ENCODE assay signal across 11 cellular contexts in the genomic region with DNA sequence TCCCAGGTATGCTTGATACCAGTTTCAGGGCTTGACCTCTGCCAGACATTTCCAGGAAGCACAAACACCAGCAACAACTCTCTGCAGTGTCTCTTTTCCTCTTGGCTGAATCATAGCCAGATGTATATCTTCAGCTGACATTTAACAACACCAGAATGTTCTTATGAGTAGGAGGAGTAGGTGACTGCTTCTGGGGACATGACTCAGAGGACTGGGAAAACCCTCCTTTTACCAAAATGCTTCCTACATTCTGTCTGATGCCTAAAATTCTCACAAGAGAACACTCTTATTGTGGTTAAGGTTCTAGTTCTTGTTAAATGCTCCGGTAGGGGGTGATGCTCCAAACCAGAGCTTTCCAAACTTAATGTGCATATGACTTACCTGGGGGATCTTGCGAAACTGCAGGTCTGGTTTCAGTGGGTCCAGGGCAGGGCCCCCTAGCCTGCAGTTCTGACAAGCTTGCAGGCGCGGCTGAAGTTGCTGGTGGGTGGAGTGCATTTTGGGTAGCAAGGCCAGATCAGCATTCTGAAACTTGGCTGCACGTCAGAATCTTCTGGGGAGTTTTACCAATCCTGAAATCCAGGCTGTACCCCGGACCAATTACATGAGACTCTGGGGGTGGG.
DNase-seq lines count a peak whose midpoint lies in the region; ATAC-seq, FAIRE-seq and TF ChIP-seq lines count a peak whose summit lies in the region.
"Had no signal": no experiment of that assay in that cellular context is flagged by ENCODE, and none has a peak within 500 bp of the region (broad histone marks: within the 10 kb centered on the region; RNA-seq: fewer than 3 reads in every experiment).

No MANE protein-coding gene starts in this region.

- H3K4me3 ChIP-seq in fibroblast of villous mesenchyme (ENCODE audit: low read depth, low read length): no peak overlapping the region
- no peak overlapping the region for H3K4me3 ChIP-seq in prostate gland
- no peak overlapping the region for H3K4me3 ChIP-seq in spleen
- H3K4me3 ChIP-seq: HAP-1 had no signal

- TF ChIP-seq CTCF in fibroblast of villous mesenchyme (IDR thresholded peaks at IDR 0.05; ENCODE audit: insufficient read depth, low read depth, low read length) (no peak), prostate gland (IDR thresholded peaks at IDR 0.05) (no peak), spleen (IDR thresholded peaks at IDR 0.05 in 8 of 11, conservative IDR thresholded peaks at IDR 0.05 in 3 of 11) (no peak)

- peak; percentile 11 to 22 for DNase-seq in activated CD4-positive, alpha-beta T cell treated with anti-CD3 and anti-CD28 coated beads for 24 hours (ENCODE audit: low read depth in 2 of 2)
- no peak for DNase-seq in activated CD4-positive, alpha-beta T cell treated with anti-CD3 and anti-CD28 coated beads for 1 hour
- DNase-seq in RCC 7860 (ENCODE audit: low spot score) (peak; percentile 43), fibroblast of villous mesenchyme (ENCODE audit: low read depth) (peak; percentile 52), prostate gland (ENCODE audit: low spot score) (no peak), spleen (no peak)
- DNase-seq in stimulated activated CD8-positive, alpha-beta memory T cell treated with anti-CD3 and anti-CD28 coated beads, Interleukin-4, amount 100 ng/mL, for 48 hours: peak; percentile 69
- DNase-seq: ACHN, KBM-7 had no signal

- H3K9me3 ChIP-seq in prostate gland (no peaks in the 10 kb centered on the region), spleen (no peaks in the 10 kb centered on the region)
- H3K9me3 ChIP-seq: HAP-1 had no signal

- FAIRE-seq in RCC 7860 (lab: Jason Lieb, UNC): peak; percentile 39

- H3K27me3 ChIP-seq in prostate gland (replicated peaks; ENCODE audit: insufficient read depth) (no peaks in the 10 kb centered on the region), spleen (replicated peaks in 1 of 7) (no peaks in the 10 kb centered on the region)

- no peak for TF ChIP-seq POLR2A in prostate gland (IDR thresholded peaks at IDR 0.05)
- TF ChIP-seq POLR2A in spleen (IDR thresholded peaks at IDR 0.05): no peak

- H3K27ac ChIP-seq in prostate gland (no peak overlapping the region), spleen (no peak overlapping the region)

- H3K36me3 ChIP-seq in prostate gland (no peaks in the 10 kb centered on the region), spleen (no peaks in the 10 kb centered on the region)
- H3K36me3 ChIP-seq: HAP-1 had no signal

- 35% methylated on average over 4 of the region's 6 CpGs for WGBS in prostate gland
- 52 to 71% (median 60%) methylated on average over 4 to 6 of the region's 6 CpGs for WGBS in spleen, 5 donors

- intact Hi-C loops in prostate gland (cut with DNase I) (no loop called here), spleen (cut with DNase I; ENCODE audit: low total_unique reads) (no loop called here)

- no peak for ATAC-seq in HG02623 (IDR thresholded peaks at IDR 0.05; ENCODE audit: unreplicated experiment)

- H3K4me1 ChIP-seq in prostate gland (replicated peaks) (no peaks in the 10 kb centered on the region), spleen (no peaks in the 10 kb centered on the region)
- H3K4me1 ChIP-seq: HAP-1 had no signal

Comparison
In these comparisons a context has a peak if more than half of its experiments do, and no peak if none do; other contexts are left out.
1. DNase-seq: peak in activated CD4-positive, alpha-beta T cell treated with anti-CD3 and anti-CD28 coated beads for 24 hours (2 of 2), RCC 7860 (single experiment), fibroblast of villous mesenchyme (single experiment) and stimulated activated CD8-positive, alpha-beta memory T cell treated with anti-CD3 and anti-CD28 coated beads, Interleukin-4, amount 100 ng/mL, for 48 hours (single experiment); none in activated CD4-positive, alpha-beta T cell treated with anti-CD3 and anti-CD28 coated beads for 1 hour (single experiment), prostate gland (single experiment) and spleen (single experiment).